Comparison of ENCODE assay signal across 14 cellular contexts in genomic region chr17:71632328-71632727, GRCh38.
DNase-seq lines count a peak whose midpoint lies in the region; ATAC-seq and TF ChIP-seq lines count a peak whose summit lies in the region.
"Had no signal": no experiment of that assay in that cellular context is flagged by ENCODE, and none has a peak within 500 bp of the region (broad histone marks: within the 10 kb centered on the region; RNA-seq: fewer than 3 reads in every experiment).

No MANE protein-coding gene starts in this region.

- no peaks in the 10 kb centered on the region for H3K36me3 ChIP-seq in mucosa of descending colon (ENCODE audit: low read depth)
- H3K36me3 ChIP-seq in naive thymus-derived CD4-positive, alpha-beta T cell (ENCODE audit: control insufficient read depth in 2 of 3, insufficient read depth in 3 of 3, low read length in 3 of 3) = no peaks in the 10 kb centered on the region

- no peaks in the 10 kb centered on the region for H3K9me3 ChIP-seq in mucosa of descending colon
- H3K9me3 ChIP-seq in naive thymus-derived CD4-positive, alpha-beta T cell (ENCODE audit: control insufficient read depth in 2 of 3, low read length in 3 of 3) = no peaks in the 10 kb centered on the region

- H3K4me3 Mint-ChIP-seq in naive thymus-derived CD4-positive, alpha-beta T cell = no peak overlapping the region
- H3K4me3 Mint-ChIP-seq: activated T-helper 17 cell treated with anti-CD3 and anti-CD28 coated beads, Interleukin-2, amount 50 U/mL, for 72 hours; CD4-positive, alpha-beta memory T cell; natural killer cell; WTC11 had no signal

- no peak overlapping the region for H3K27ac ChIP-seq in naive thymus-derived CD4-positive, alpha-beta T cell (ENCODE audit: low read depth, low read length)
- H3K27ac ChIP-seq: coronary artery, KMS-11 had no signal

- no peak overlapping the region for H3K27ac Mint-ChIP-seq in naive thymus-derived CD4-positive, alpha-beta T cell
- H3K27ac Mint-ChIP-seq: activated T-helper 17 cell treated with anti-CD3 and anti-CD28 coated beads, Interleukin-2, amount 50 U/mL, for 72 hours; CD4-positive, alpha-beta memory T cell; natural killer cell; WTC11 had no signal

- CTCF ChIA-PET in naive thymus-derived CD4-positive, alpha-beta T cell (lab: Charles Lee) = no interaction called here

- TF ChIP-seq CTCF in mucosa of descending colon (IDR thresholded peaks at IDR 0.05) = no peak

- peaks cover 0 to 21% (median 3%) of the 10 kb centered on the region in 11 donors for H3K9me3 Mint-ChIP-seq in naive thymus-derived CD4-positive, alpha-beta T cell

- H3K4me3 ChIP-seq in mucosa of descending colon = no peak overlapping the region
- H3K4me3 ChIP-seq in naive thymus-derived CD4-positive, alpha-beta T cell (ENCODE audit: low read length) = no peak overlapping the region
- H3K4me3 ChIP-seq: coronary artery had no signal

- no peaks in the 10 kb centered on the region for H3K27me3 ChIP-seq in naive thymus-derived CD4-positive, alpha-beta T cell (ENCODE audit: control insufficient read depth in 2 of 2, insufficient read depth in 2 of 2, low read length in 2 of 2)

- H3K27me3 Mint-ChIP-seq in naive thymus-derived CD4-positive, alpha-beta T cell = no peaks in the 10 kb centered on the region
- H3K27me3 Mint-ChIP-seq: activated T-helper 17 cell treated with anti-CD3 and anti-CD28 coated beads, Interleukin-2, amount 50 U/mL, for 72 hours; CD4-positive, alpha-beta memory T cell had no signal

- DNase-seq in DMS53 treated with DMSO at 0.1 percent for 48 hours (lab: John Stamatoyannopoulos, UW; ENCODE audit: unreplicated experiment) (peak; percentile 37), NCI-H2081 (lab: John Stamatoyannopoulos, UW) (peak; percentile 32 to 84), amniotic epithelial cell (ENCODE audit: low read depth) (peak; percentile 42), mucosa of descending colon (no peak), inferior parietal cortex (ENCODE audit: extremely low spot score) (no peak), NOMO-1 treated with DMSO at 0.1 percent for 48 hours (lab: John Stamatoyannopoulos, UW; ENCODE audit: unreplicated experiment) (no peak)
- DNase-seq in naive thymus-derived CD4-positive, alpha-beta T cell = no peak
- DNase-seq: CD4-positive, alpha-beta memory T cell; natural killer cell had no signal

- POLR2A ChIA-PET in naive thymus-derived CD4-positive, alpha-beta T cell (lab: Charles Lee) = no interaction called here

- H3K4me1 Mint-ChIP-seq in naive thymus-derived CD4-positive, alpha-beta T cell = no peaks in the 10 kb centered on the region
- H3K4me1 Mint-ChIP-seq: activated T-helper 17 cell treated with anti-CD3 and anti-CD28 coated beads, Interleukin-2, amount 50 U/mL, for 72 hours; CD4-positive, alpha-beta memory T cell; natural killer cell had no signal

- intact Hi-C loops in mucosa of descending colon (cut with DNase I, micrococcal nuclease) = no loop called here
- intact Hi-C loops in naive thymus-derived CD4-positive, alpha-beta T cell (cut with micrococcal nuclease) = no loop called here

- H3K36me3 Mint-ChIP-seq in naive thymus-derived CD4-positive, alpha-beta T cell = no peaks in the 10 kb centered on the region
- H3K36me3 Mint-ChIP-seq: CD4-positive, alpha-beta memory T cell; natural killer cell; WTC11 had no signal

- H3K4me1 ChIP-seq in mucosa of descending colon (ENCODE audit: low read depth) = peaks cover 14% of the 10 kb centered on the region
- H3K4me1 ChIP-seq in naive thymus-derived CD4-positive, alpha-beta T cell (ENCODE audit: control insufficient read depth in 2 of 2, insufficient read depth in 2 of 2, low read length in 2 of 2) = no peaks in the 10 kb centered on the region

- ATAC-seq in mucosa of descending colon (peak; percentile 65), GM18867 (IDR thresholded peaks at IDR 0.05; ENCODE audit: unreplicated experiment) (no peak)
- no peak for ATAC-seq in naive thymus-derived CD4-positive, alpha-beta T cell
- ATAC-seq: activated T-helper 17 cell treated with anti-CD3 and anti-CD28 coated beads, Interleukin-2, amount 50 U/mL, for 72 hours; natural killer cell; WTC11 had no signal

Comparison
In these comparisons a context has a peak if more than half of its experiments do, and no peak if none do; other contexts are left out.
1. DNase-seq: peak in DMS53 treated with DMSO at 0.1 percent for 48 hours (single experiment), NCI-H2081 (2 of 2) and amniotic epithelial cell (single experiment); none in mucosa of descending colon (0 of 3), inferior parietal cortex (single experiment), NOMO-1 treated with DMSO at 0.1 percent for 48 hours (single experiment) and naive thymus-derived CD4-positive, alpha-beta T cell (0 of 9).